ENCODE assay signal across 18 cellular contexts in the genomic region with DNA sequence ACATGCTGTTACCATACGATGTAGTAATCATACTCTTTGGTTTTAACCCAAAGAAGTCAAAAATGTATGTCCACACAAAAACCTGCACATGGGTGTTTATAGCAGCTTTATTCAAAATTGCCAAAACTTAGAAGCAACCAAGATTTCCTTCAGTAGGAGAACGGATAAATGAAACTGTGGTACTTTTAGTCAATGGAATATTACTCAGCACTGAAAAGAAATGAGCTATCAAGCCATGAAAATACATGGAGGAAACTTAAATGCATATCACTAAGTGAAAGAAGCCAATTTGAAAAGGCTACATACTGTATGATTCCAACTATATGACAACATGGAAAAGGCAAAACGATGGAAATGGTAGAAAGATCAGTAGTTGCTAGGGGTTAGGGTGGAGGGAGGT.
DNase-seq lines count a peak whose midpoint lies in the region; ATAC-seq and TF ChIP-seq lines count a peak whose summit lies in the region.
"Had no signal": no experiment of that assay in that cellular context is flagged by ENCODE, and none has a peak within 500 bp of the region (broad histone marks: within the 10 kb centered on the region; RNA-seq: fewer than 3 reads in every experiment).

No MANE protein-coding gene starts in this region.

- POLR2A ChIA-PET in SK-N-SH (lab: Yijun Ruan, JAX) (no interaction called here), PC-9 (lab: Charles Lee; ENCODE audit: unreplicated experiment) (no interaction called here)

- WGBS in SK-N-SH (ENCODE audit: low lambda C conversion rate), result 95% methylated on average over 3 of the region's 3 CpGs
- 84% methylated on average over 3 of the region's 3 CpGs for WGBS in smooth muscle cell (ENCODE audit: low lambda C conversion rate)

- no TSS peak for BruUV-seq in PC-9 (replicated peaks; lab: Mats Ljungman, UMichigan)

- H3K27ac ChIP-seq in SK-N-SH (ENCODE audit: low read depth in 2 of 2, low read length in 1 of 2) (no peak overlapping the region), muscle layer of colon (ENCODE audit: low read depth, low read length) (peak overlapping the region; percentile 64), smooth muscle cell (ENCODE audit: low read depth) (peak overlapping the region; percentile 84), PC-9 (no peak overlapping the region)
- H3K27ac ChIP-seq: 22Rv1 had no signal

- H3K36me3 ChIP-seq in SK-N-SH (replicated peaks in 1 of 2; ENCODE audit: control insufficient read depth in 1 of 2, insufficient read depth in 2 of 2, low read length in 1 of 2) (no peaks in the 10 kb centered on the region), muscle layer of colon (ENCODE audit: insufficient read depth, low read length) (no peaks in the 10 kb centered on the region), smooth muscle cell (ENCODE audit: low read depth) (no peaks in the 10 kb centered on the region), PC-9 (ENCODE audit: low read depth) (no peaks in the 10 kb centered on the region)

- ATAC-seq in SK-N-SH treated with all-trans-retinoic acid at 6 μM for 48 hours (no peak), HG03045 (IDR thresholded peaks at IDR 0.05; ENCODE audit: unreplicated experiment) (no peak), HG03196 (IDR thresholded peaks at IDR 0.05; ENCODE audit: unreplicated experiment) (no peak)
- ATAC-seq: activated CD4-positive, CD25-positive, alpha-beta regulatory T cell treated with anti-CD3 and anti-CD28 coated beads, Interleukin-2, amount 50 U/mL, for 24 hours; activated CD8-positive, alpha-beta T cell treated with anti-CD3 and anti-CD28 coated beads for 36 hours; CD8-positive, alpha-beta T cell; T-cell had no signal

- H4K20me1 ChIP-seq in SK-N-SH (ENCODE audit: insufficient read depth) (no peaks in the 10 kb centered on the region), smooth muscle cell (ENCODE audit: low read depth) (no peaks in the 10 kb centered on the region), PC-9 (ENCODE audit: insufficient read depth) (no peaks in the 10 kb centered on the region)

- TF ChIP-seq EP300 in SK-N-SH (IDR thresholded peaks at IDR 0.05; ENCODE audit: borderline replicate concordance in 1 of 2, low read depth in 1 of 2, low read length in 1 of 2), result no peak

- H3K79me2 ChIP-seq in SK-N-SH (ENCODE audit: insufficient read depth) (no peaks in the 10 kb centered on the region), smooth muscle cell (ENCODE audit: low read depth) (no peaks in the 10 kb centered on the region), PC-9 (ENCODE audit: low read depth) (no peaks in the 10 kb centered on the region)

- H3K4me3 ChIP-seq in SK-N-SH (ENCODE audit: low read depth in 2 of 2, low read length in 1 of 2) (no peak overlapping the region), muscle layer of colon (ENCODE audit: low read depth in 1 of 2, low read length in 2 of 2) (peak overlapping the region in 1 of 2 donors; percentile 42), smooth muscle cell (peak overlapping the region; percentile 17), PC-9 (no peak overlapping the region)

- TF ChIP-seq RAD21 in SK-N-SH (IDR thresholded peaks at IDR 0.05; ENCODE audit: low read length), result no peak

- H3K9me2 ChIP-seq in SK-N-SH (no peaks in the 10 kb centered on the region), PC-9 (ENCODE audit: insufficient read depth) (peaks cover 3% of the 10 kb centered on the region; the same call in 1 of the 2 replicates)

- peaks cover 0 to 2% of the 10 kb centered on the region in 2 experiments; a peak in 1 of 4 replicates for H3K4me1 ChIP-seq in SK-N-SH (ENCODE audit: control insufficient read depth in 1 of 2, insufficient read depth in 2 of 2, low read depth in 1 of 2, low read length in 1 of 2)
- H3K4me1 ChIP-seq in muscle layer of colon (ENCODE audit: insufficient read depth, low read length), result peaks cover 11% of the 10 kb centered on the region
- peaks cover 4% of the 10 kb centered on the region for H3K4me1 ChIP-seq in smooth muscle cell (ENCODE audit: low read depth)
- H3K4me1 ChIP-seq in PC-9 (replicated peaks; ENCODE audit: insufficient read depth), result no peaks in the 10 kb centered on the region

- TF ChIP-seq CTCF in SK-N-SH (IDR thresholded peaks at IDR 0.05), result no peak
- no peak for TF ChIP-seq CTCF in smooth muscle cell (IDR thresholded peaks at IDR 0.05; ENCODE audit: borderline replicate concordance, insufficient read depth, poor library complexity, severe bottlenecking)
- no peak for TF ChIP-seq CTCF in PC-9 (conservative IDR thresholded peaks at IDR 0.05)

- H3K27me3 ChIP-seq in SK-N-SH (ENCODE audit: insufficient read depth) (no peaks in the 10 kb centered on the region), muscle layer of colon (ENCODE audit: control insufficient read depth in 1 of 2, insufficient read depth in 2 of 2, low read length in 2 of 2) (no peaks in the 10 kb centered on the region), smooth muscle cell (ENCODE audit: low read depth) (no peaks in the 10 kb centered on the region), PC-9 (ENCODE audit: insufficient read depth, low read depth) (no peaks in the 10 kb centered on the region)

- H3K9ac ChIP-seq in SK-N-SH, result no peak overlapping the region
- peak overlapping the region; percentile 4 for H3K9ac ChIP-seq in muscle layer of colon (ENCODE audit: low read length)
- H3K9ac ChIP-seq in smooth muscle cell (ENCODE audit: low read depth), result peak overlapping the region; percentile 33

- CTCF ChIA-PET in SK-N-SH (lab: Yijun Ruan, JAX), result interaction anchor here (1.1 to 1.4 kb wide), 2 partner anchors 20 to 140 kb away, joined by 3 to 5 read pairs; no protein-coding TSS in a partner anchor
- CTCF ChIA-PET in PC-9 (lab: Charles Lee), result no interaction called here

- H3F3A ChIP-seq in SK-N-SH (replicated peaks; ENCODE audit: insufficient read depth), result peaks cover 6% of the 10 kb centered on the region
- peaks cover 6% of the 10 kb centered on the region for H3F3A ChIP-seq in smooth muscle cell (ENCODE audit: low read depth)
- no peaks in the 10 kb centered on the region for H3F3A ChIP-seq in PC-9 (ENCODE audit: insufficient read depth, low read depth)

- no peak overlapping the region for H3K4me2 ChIP-seq in SK-N-SH
- H3K4me2 ChIP-seq in smooth muscle cell, result peak overlapping the region; percentile 80
- no peak overlapping the region for H3K4me2 ChIP-seq in PC-9

- DNase-seq in SK-N-SH (no peak), smooth muscle cell (lab: John Stamatoyannopoulos, UW; ENCODE audit: unreplicated experiment) (no peak), PC-9 (no peak), DMS79 (lab: John Stamatoyannopoulos, UW) (no peak)
- DNase-seq: activated CD8-positive, alpha-beta T cell treated with anti-CD3 and anti-CD28 coated beads for 36 hours; CD8-positive, alpha-beta T cell; DMS 273 treated with DMSO at 0.1 percent for 48 hours; NCI-H2081 treated with DMSO at 0.1 percent for 48 hours; NCI-H446; SHP77 treated with DMSO at 0.1 percent for 48 hours; stimulated activated CD4-positive, alpha-beta T cell treated with anti-CD3 and anti-CD28 coated beads, Interleukin-1b, Interleukin-23, amount 100 ng/mL, for 48 hours; T-cell had no signal

- H2AFZ ChIP-seq in SK-N-SH (ENCODE audit: low read depth) (no peak overlapping the region), smooth muscle cell (ENCODE audit: low read depth) (peak overlapping the region; percentile 42), PC-9 (no peak overlapping the region)

- H3K9me3 ChIP-seq in SK-N-SH, result no peaks in the 10 kb centered on the region
- no peaks in the 10 kb centered on the region for H3K9me3 ChIP-seq in muscle layer of colon (ENCODE audit: low read length)
- no peaks in the 10 kb centered on the region for H3K9me3 ChIP-seq in smooth muscle cell (replicated peaks; ENCODE audit: low read depth)
- no peaks in the 10 kb centered on the region for H3K9me3 ChIP-seq in PC-9 (ENCODE audit: insufficient read depth, low read depth)

- intact Hi-C loops in PC-9 (cut with micrococcal nuclease; ENCODE audit: unreplicated experiment), result no loop called here

TF ChIP-seq in SK-N-SH treated with all-trans-retinoic acid at 6 μM for 48 hours, 23 proteins besides CTCF, POLR2A, EP300 and RAD21:
- TF ChIP-seq ZNF8 (CRISPR knock-in tag; IDR thresholded peaks at IDR 0.05) (peak; percentile 15; the same call in 1 of the 2 replicates), ESRRG (CRISPR knock-in tag; IDR thresholded peaks at IDR 0.05) (no peak)

TF ChIP-seq in SK-N-SH, 30 proteins besides CTCF, POLR2A, EP300 and RAD21 (continues in another document):
- TF ChIP-seq NRF1 (IDR thresholded peaks at IDR 0.05; ENCODE audit: low read depth, low read length) (no peak), GATA2 (CRISPR knock-in tag; IDR thresholded peaks at IDR 0.05) (no peak)
- TF ChIP-seq, protein P1, sequence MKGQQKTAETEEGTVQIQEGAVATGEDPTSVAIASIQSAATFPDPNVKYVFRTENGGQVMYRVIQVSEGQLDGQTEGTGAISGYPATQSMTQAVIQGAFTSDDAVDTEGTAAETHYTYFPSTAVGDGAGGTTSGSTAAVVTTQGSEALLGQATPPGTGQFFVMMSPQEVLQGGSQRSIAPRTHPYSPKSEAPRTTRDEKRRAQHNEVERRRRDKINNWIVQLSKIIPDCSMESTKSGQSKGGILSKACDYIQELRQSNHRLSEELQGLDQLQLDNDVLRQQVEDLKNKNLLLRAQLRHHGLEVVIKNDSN (IDR thresholded peaks at IDR 0.05; ENCODE audit: borderline replicate concordance, low read depth), result no peak
- TF ChIP-seq, protein P2, sequence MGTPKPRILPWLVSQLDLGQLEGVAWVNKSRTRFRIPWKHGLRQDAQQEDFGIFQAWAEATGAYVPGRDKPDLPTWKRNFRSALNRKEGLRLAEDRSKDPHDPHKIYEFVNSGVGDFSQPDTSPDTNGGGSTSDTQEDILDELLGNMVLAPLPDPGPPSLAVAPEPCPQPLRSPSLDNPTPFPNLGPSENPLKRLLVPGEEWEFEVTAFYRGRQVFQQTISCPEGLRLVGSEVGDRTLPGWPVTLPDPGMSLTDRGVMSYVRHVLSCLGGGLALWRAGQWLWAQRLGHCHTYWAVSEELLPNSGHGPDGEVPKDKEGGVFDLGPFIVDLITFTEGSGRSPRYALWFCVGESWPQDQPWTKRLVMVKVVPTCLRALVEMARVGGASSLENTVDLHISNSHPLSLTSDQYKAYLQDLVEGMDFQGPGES (IDR thresholded peaks at IDR 0.05; ENCODE audit: low read depth, low read length), result no peak
- TF ChIP-seq, protein P3, sequence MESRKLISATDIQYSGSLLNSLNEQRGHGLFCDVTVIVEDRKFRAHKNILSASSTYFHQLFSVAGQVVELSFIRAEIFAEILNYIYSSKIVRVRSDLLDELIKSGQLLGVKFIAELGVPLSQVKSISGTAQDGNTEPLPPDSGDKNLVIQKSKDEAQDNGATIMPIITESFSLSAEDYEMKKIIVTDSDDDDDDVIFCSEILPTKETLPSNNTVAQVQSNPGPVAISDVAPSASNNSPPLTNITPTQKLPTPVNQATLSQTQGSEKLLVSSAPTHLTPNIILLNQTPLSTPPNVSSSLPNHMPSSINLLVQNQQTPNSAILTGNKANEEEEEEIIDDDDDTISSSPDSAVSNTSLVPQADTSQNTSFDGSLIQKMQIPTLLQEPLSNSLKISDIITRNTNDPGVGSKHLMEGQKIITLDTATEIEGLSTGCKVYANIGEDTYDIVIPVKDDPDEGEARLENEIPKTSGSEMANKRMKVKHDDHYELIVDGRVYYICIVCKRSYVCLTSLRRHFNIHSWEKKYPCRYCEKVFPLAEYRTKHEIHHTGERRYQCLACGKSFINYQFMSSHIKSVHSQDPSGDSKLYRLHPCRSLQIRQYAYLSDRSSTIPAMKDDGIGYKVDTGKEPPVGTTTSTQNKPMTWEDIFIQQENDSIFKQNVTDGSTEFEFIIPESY (IDR thresholded peaks at IDR 0.05; ENCODE audit: borderline replicate concordance, low read depth), result no peak

Comparison
In these comparisons a context has a peak if more than half of its experiments do, and no peak if none do; other contexts are left out.
1. H3K27ac ChIP-seq: peak in muscle layer of colon (single experiment) and smooth muscle cell (single experiment); none in SK-N-SH (0 of 2) and PC-9 (single experiment).